Comparison of ENCODE assay signal across 29 cellular contexts in genomic region chr15:38608682-38609081, GRCh38. TPM values are rescaled to one million over a fixed set of nuclear protein-coding genes. Genes with fewer than 3 reads are reported as not detected.
DNase-seq lines count a peak whose midpoint lies in the region; ATAC-seq, FAIRE-seq and TF ChIP-seq lines count a peak whose summit lies in the region.
"Had no signal": no experiment of that assay in that cellular context is flagged by ENCODE, and none has a peak within 500 bp of the region (broad histone marks: within the 10 kb centered on the region; RNA-seq: fewer than 3 reads in every experiment).

No MANE protein-coding gene starts in this region.

- no peak overlapping the region for H3K27ac ChIP-seq in OCI-LY7 (ENCODE audit: low read depth, low read length, poor library complexity, severe bottlenecking)
- H3K27ac ChIP-seq in K562 (ENCODE audit: extremely low read depth, low read depth, low read length): no peak overlapping the region
- H3K27ac ChIP-seq: colonic mucosa, epithelial cell of prostate, parathyroid adenoma, SK-N-MC, skin epidermis, thoracic aorta, uterus had no signal

- peak overlapping the region; percentile 6 to 72 for H3K4me3 Mint-ChIP-seq in activated T-cell treated with anti-CD3 and anti-CD28 coated beads, Interleukin-2, amount 50 U/mL, for 72 hours
- no peak overlapping the region for H3K4me3 Mint-ChIP-seq in type B pancreatic cell
- H3K4me3 Mint-ChIP-seq: H9 had no signal

- H3K36me3 ChIP-seq in OCI-LY7 (ENCODE audit: insufficient read depth, low read length): no peaks in the 10 kb centered on the region
- no peaks in the 10 kb centered on the region for H3K36me3 ChIP-seq in K562 (ENCODE audit: control insufficient read depth, insufficient read depth, low read length)
- H3K36me3 ChIP-seq: BE2C, colonic mucosa, thoracic aorta, uterus had no signal

- H3K4me2 ChIP-seq in OCI-LY7 (ENCODE audit: low read length) (no peak overlapping the region), K562 (ENCODE audit: insufficient read depth, low read length) (no peak overlapping the region)

- TF ChIP-seq EP300 in K562 (IDR thresholded peaks at IDR 0.05; ENCODE audit: low read length): no peak

- no peaks in the 10 kb centered on the region for H4K20me1 ChIP-seq in OCI-LY7 (ENCODE audit: insufficient read depth, low read length)
- no peaks in the 10 kb centered on the region for H4K20me1 ChIP-seq in K562 (replicated peaks; ENCODE audit: control insufficient read depth, insufficient read depth, low read length)

- H3K9me3 ChIP-seq in OCI-LY7 (ENCODE audit: low read length) (no peaks in the 10 kb centered on the region), K562 (replicated peaks; ENCODE audit: control insufficient read depth, insufficient read depth, low read depth, low read length) (no peaks in the 10 kb centered on the region)
- H3K9me3 ChIP-seq: BE2C, colonic mucosa, thoracic aorta, uterus had no signal

- CTCF ChIA-PET in OCI-LY7 (lab: Charles Lee; ENCODE audit: unreplicated experiment) (no interaction called here), K562 (lab: Yijun Ruan, JAX; ENCODE audit: low intra/inter-chr PET ratio) (no interaction called here)

- POLR2A ChIA-PET in OCI-LY7 (lab: Charles Lee) (interaction anchor here (1.5 kb wide), 1 partner anchor 22 kb away, joined by 3 read pairs; no protein-coding TSS in a partner anchor), K562 (lab: Yijun Ruan, JAX) (interaction anchor here (1.4 kb wide), 1 partner anchor 15 kb away, joined by 3 read pairs; no protein-coding TSS in a partner anchor)

- H3K9me1 ChIP-seq in K562 (ENCODE audit: control insufficient read depth, insufficient read depth, low read length): no peaks in the 10 kb centered on the region

- TF ChIP-seq CTCF in OCI-LY7 (conservative IDR thresholded peaks at IDR 0.05; ENCODE audit: low read length) (no peak), K562 (IDR thresholded peaks at IDR 0.05 in 2 of 3, conservative IDR thresholded peaks at IDR 0.05 in 1 of 3; ENCODE audit: insufficient read depth in 2 of 3, low read depth in 1 of 3, low read length in 3 of 3) (no peak), type B pancreatic cell (conservative IDR thresholded peaks at IDR 0.05) (no peak)

- peaks cover 99% of the 10 kb centered on the region for H3K4me1 Mint-ChIP-seq in activated T-cell treated with anti-CD3 and anti-CD28 coated beads, Interleukin-2, amount 50 U/mL, for 72 hours (ENCODE audit: low read depth)
- H3K4me1 Mint-ChIP-seq in type B pancreatic cell (ENCODE audit: unreplicated experiment): peaks cover 10% of the 10 kb centered on the region

- no peak for FAIRE-seq in K562 (lab: Jason Lieb, UNC)
- FAIRE-seq: astrocyte, islet of Langerhans had no signal

- H3K4me3 ChIP-seq in OCI-LY7 (ENCODE audit: low read depth, low read length, poor library complexity, severe bottlenecking): no peak overlapping the region
- H3K4me3 ChIP-seq in K562: no peak overlapping the region
- H3K4me3 ChIP-seq: colonic mucosa, SK-N-MC, skin epidermis, thoracic aorta, uterus had no signal

- WGBS in K562 (ENCODE audit: insufficient coverage, low coverage, missing lambda C conversion rate): 56% methylated on average over 7 of the region's 7 CpGs

- H2AFZ ChIP-seq in OCI-LY7 (ENCODE audit: low read length) (0 out of 2 replicates have a peak overlapping the region, but pooled peaks have one; percentile 4), K562 (ENCODE audit: low read depth, low read length) (peak overlapping the region; percentile 51)
- H2AFZ ChIP-seq: parathyroid adenoma had no signal

- peak overlapping the region; percentile 97 for H3K27ac Mint-ChIP-seq in activated T-cell treated with anti-CD3 and anti-CD28 coated beads, Interleukin-2, amount 50 U/mL, for 72 hours
- H3K27ac Mint-ChIP-seq in type B pancreatic cell: peak overlapping the region; percentile 32

- no peak overlapping the region for H3K9ac ChIP-seq in K562 (ENCODE audit: insufficient read depth in 1 of 2, low read depth in 2 of 2, low read length in 2 of 2)
- H3K9ac ChIP-seq: parathyroid adenoma had no signal

- peaks cover 0 to 5% of the 10 kb centered on the region in 2 donors for H3K9me3 Mint-ChIP-seq in activated T-cell treated with anti-CD3 and anti-CD28 coated beads, Interleukin-2, amount 50 U/mL, for 72 hours
- peaks cover 4% of the 10 kb centered on the region for H3K9me3 Mint-ChIP-seq in type B pancreatic cell
- H3K9me3 Mint-ChIP-seq: H9 had no signal

- TF ChIP-seq POLR2A in K562 (conservative IDR thresholded peaks at IDR 0.05): no peak

- no peaks in the 10 kb centered on the region for H3K9me2 ChIP-seq in OCI-LY7 (ENCODE audit: insufficient read depth, low read length)

- H3K27me3 Mint-ChIP-seq in activated T-cell treated with anti-CD3 and anti-CD28 coated beads, Interleukin-2, amount 50 U/mL, for 72 hours (ENCODE audit: low read depth): no peaks in the 10 kb centered on the region
- no peaks in the 10 kb centered on the region for H3K27me3 Mint-ChIP-seq in type B pancreatic cell

- no peaks in the 10 kb centered on the region for H3K27me3 ChIP-seq in K562 (ENCODE audit: control insufficient read depth in 2 of 2, insufficient read depth in 2 of 2, low read length in 2 of 2)
- H3K27me3 ChIP-seq: colonic mucosa, uterus had no signal

- peaks cover 12% of the 10 kb centered on the region for H3K4me1 ChIP-seq in OCI-LY7 (ENCODE audit: insufficient read depth, low read length, poor library complexity, severe bottlenecking)
- peaks cover 18 to 23% of the 10 kb centered on the region in 2 experiments; a peak in 4 of 5 replicates for H3K4me1 ChIP-seq in K562 (replicated peaks in 1 of 2; ENCODE audit: control insufficient read depth in 2 of 2, insufficient read depth in 2 of 2, low read length in 2 of 2)
- H3K4me1 ChIP-seq: BE2C, colonic mucosa, parathyroid adenoma, uterus had no signal

- no peak for ATAC-seq in activated T-cell treated with anti-CD3 and anti-CD28 coated beads, Interleukin-2, amount 50 U/mL, for 72 hours (replicated peaks in 1 of 2)
- no peak for ATAC-seq in K562
- ATAC-seq: left ventricle myocardium superior; PC-3; stimulated activated naive CD8-positive, alpha-beta T cell treated with anti-CD3 and anti-CD28 coated beads, Interleukin-15, Interleukin-2, amounts not matched to agents 100 U/mL and 50 U/mL, for 24 hours had no signal

- intact Hi-C loops in OCI-LY7 (cut with micrococcal nuclease; ENCODE audit: unreplicated experiment) (no loop called here), K562 (cut with micrococcal nuclease) (no loop called here)

- DNase-seq in activated T-cell treated with anti-CD3 and anti-CD28 coated beads, Interleukin-2, amount 50 U/mL, for 72 hours: no peak
- DNase-seq in activated T-cell treated with anti-CD3 and anti-CD28 coated beads for 4 hours (no peak), OCI-LY7 (ENCODE audit: low spot score) (no peak), K562 (ENCODE audit: extremely low read depth in 1 of 4, low spot score in 3 of 4) (no peak), type B pancreatic cell (ENCODE audit: extremely low spot score, unreplicated experiment) (no peak), NCI-H345 treated with DMSO at 0.1 percent for 48 hours (lab: John Stamatoyannopoulos, UW; ENCODE audit: unreplicated experiment) (no peak), DMS 273 treated with DMSO at 0.1 percent for 48 hours (lab: John Stamatoyannopoulos, UW) (no peak)
- DNase-seq: activated CD4-positive, CD25-positive, alpha-beta regulatory T cell treated with anti-CD3 and anti-CD28 coated beads, Interleukin-2, amount 50 U/mL, for 72 hours; activated effector memory CD4-positive, alpha-beta T cell treated with Interleukin-2 at 50 U/mL for 16 hours; BE2C; colonic mucosa; effector CD4-positive, alpha-beta T cell; H9; KBM-7; left ventricle myocardium superior; mesendoderm; NCI-H1417; NCI-H2029; NCI-H524; PC-3; stimulated activated naive CD8-positive, alpha-beta T cell treated with anti-CD3 and anti-CD28 coated beads, Interleukin-15, Interleukin-2, amounts not matched to agents 100 U/mL and 50 U/mL, for 24 hours; uterus had no signal

- peaks cover 6 to 9% of the 10 kb centered on the region in 2 donors for H3K36me3 Mint-ChIP-seq in activated T-cell treated with anti-CD3 and anti-CD28 coated beads, Interleukin-2, amount 50 U/mL, for 72 hours (ENCODE audit: insufficient read depth in 2 of 2)
- H3K36me3 Mint-ChIP-seq in type B pancreatic cell: no peaks in the 10 kb centered on the region

- in situ Hi-C loops in K562 (cut with MboI): no loop called here

- TF ChIP-seq RAD21 in K562 (CRISPR knock-in tag; conservative IDR thresholded peaks at IDR 0.05 in 1 of 2, IDR thresholded peaks at IDR 0.05 in 1 of 2): no peak

- BruUV-seq in OCI-LY7 (replicated peaks; lab: Mats Ljungman, UMichigan) (no TSS peak), K562 (replicated peaks; lab: Mats Ljungman, UMichigan) (no TSS peak)

- H3K79me2 ChIP-seq in OCI-LY7 (ENCODE audit: insufficient read depth, low read depth, low read length) (no peaks in the 10 kb centered on the region), K562 (ENCODE audit: control insufficient read depth, insufficient read depth, low read length) (no peaks in the 10 kb centered on the region)
- H3K79me2 ChIP-seq: parathyroid adenoma had no signal

TF ChIP-seq in K562, 482 proteins besides CTCF, POLR2A, EP300 and RAD21 (continues in another document):
- TF ChIP-seq MAFF (IDR thresholded peaks at IDR 0.05; ENCODE audit: low read length) (no peak), ZNF239 (CRISPR knock-in tag; IDR thresholded peaks at IDR 0.05) (no peak), HDAC3 (IDR thresholded peaks at IDR 0.05; ENCODE audit: borderline replicate concordance, partially characterized antibody) (no peak)

RNA-seq across cellular contexts. Expression of gene RASGRP1, which starts 44.1 kb away (rescaled TPM):
- 100 to 1,000 TPM; 173 to 183 TPM for total RNA-seq in activated T-cell treated with anti-CD3 and anti-CD28 coated beads, Interleukin-2, amount 50 U/mL, for 72 hours
- total RNA-seq in OCI-LY7 (2014; rRNA removed; shearing (Covaris generic)): 17.0 and 17.2 TPM in 2 replicates
- total RNA-seq in OCI-LY7 (2022) (6.1 and 12.9 TPM in 2 replicates), K562 (2014; rRNA removed) (0.23 and 0.49 TPM in 2 replicates), K562 (2014; rRNA removed; fragmentation: Illumina TruSeq; extraction: Trizol) (0.44 and 0.54 TPM in 2 replicates), K562 (2015; rRNA removed; fragmentation: Illumina TruSeq; extraction: Trizol) (0.26 and 0.33 TPM in 2 replicates), K562 (2021) (0.31 and 0.51 TPM in 2 replicates), type B pancreatic cell (ENCODE audit: low replicate concordance) (3.0 and 6.6 TPM in 2 replicates)
- 0.49 and 1.2 TPM in 2 replicates for total RNA-seq in K562 (2011; cell fraction: chromatin; rRNA removed; ENCODE audit: low replicate concordance)
- 0.33 and 0.39 TPM in 2 replicates for total RNA-seq in K562 (2011; cell fraction: nucleolus; rRNA removed)
- total RNA-seq in K562 (2011; cell fraction: nucleoplasm; rRNA removed): 0.88 and 0.92 TPM in 2 replicates
- polyA plus RNA-seq in K562 (2011; rRNA removed) (0.12 and 0.38 TPM in 2 replicates), K562 (2014; fragmentation: Illumina TruSeq; extraction: Trizol) (0.30 and 0.60 TPM in 2 replicates), K562 (2014; fragmentation: Nextera tagmentation; extraction: Ambion mirVana) (under 1 TPM; 0.14 to 0.17 TPM), K562 (2014; rRNA removed) (0.27 and 0.72 TPM in 2 replicates)
- 0.12 and 0.19 TPM in 2 replicates for polyA plus RNA-seq in K562 (2011; cell fraction: cytosol; rRNA removed)
- polyA plus RNA-seq in K562 (2011; cell fraction: nucleus; rRNA removed): 0.37 and 0.51 TPM in 2 replicates
- 0.35 and 1.2 TPM in 2 replicates for polyA plus RNA-seq in K562 (2012)
- polyA minus RNA-seq in K562 (2011; rRNA and poly(A)+ RNA removed): 0.21 and 0.24 TPM in 2 replicates
- polyA minus RNA-seq in K562 (2011; cell fraction: cytosol; rRNA and poly(A)+ RNA removed): not detected in 2 replicates
- polyA minus RNA-seq in K562 (2011; cell fraction: nucleus; rRNA and poly(A)+ RNA removed): 0.22 and 0.27 TPM in 2 replicates
- total RNA-seq: PC-3 had no signal

Comparison
In these comparisons a context has a peak if more than half of its experiments do, and no peak if none do; other contexts are left out.
1. RNA of gene RASGRP1, which starts 44.1 kb away (total RNA-seq): 173 to 183 TPM in activated T-cell treated with anti-CD3 and anti-CD28 coated beads, Interleukin-2, amount 50 U/mL, for 72 hours; 6.1 to 17.2 TPM in OCI-LY7, 3.0 to 6.6 TPM in type B pancreatic cell and 0.23 to 1.2 TPM in K562; every median in the first group is over 4 times any median in the second.